In genomic region chr6:90139272-90139817, GRCh38 we compare ENCODE assay signal across 23 cellular contexts.
DNase-seq lines count a peak whose midpoint lies in the region; ATAC-seq and TF ChIP-seq lines count a peak whose summit lies in the region.
"Had no signal": no experiment of that assay in that cellular context is flagged by ENCODE, and none has a peak within 500 bp of the region (broad histone marks: within the 10 kb centered on the region; RNA-seq: fewer than 3 reads in every experiment).

No MANE protein-coding gene starts in this region.

- CTCF ChIA-PET in activated B cell treated with CpG ODN at 0.5 μM for 24 hours (lab: Charles Lee): interaction anchor here (1.2 kb wide), 1 partner anchor 340 kb away, joined by 4 read pairs; no protein-coding TSS in a partner anchor
- CTCF ChIA-PET in A673 (lab: Charles Lee): no interaction called here

- peaks cover 5% of the 10 kb centered on the region for H3K4me1 ChIP-seq in A673 (ENCODE audit: insufficient read depth, low read length, poor library complexity, severe bottlenecking)
- H3K4me1 ChIP-seq: breast epithelium had no signal

- H3K36me3 Mint-ChIP-seq in activated B cell treated with CpG ODN at 0.5 μM for 24 hours (ENCODE audit: low read depth): peaks cover 34% of the 10 kb centered on the region
- H3K36me3 Mint-ChIP-seq in stimulated activated memory B cell treated with anti-CD40 and anti-IgM and Interleukin-4, amounts not matched to agents 10 μg/mL and 1 μg/mL and 100 μg/mL, for 72 hours: no peaks in the 10 kb centered on the region

- no peak overlapping the region for H3K4me3 ChIP-seq in A673 (ENCODE audit: low read depth, low read length, poor library complexity, severe bottlenecking)
- H3K4me3 ChIP-seq: breast epithelium, heart left ventricle had no signal

- H3K27ac Mint-ChIP-seq in activated B cell treated with CpG ODN at 0.5 μM for 24 hours: peak overlapping the region; percentile 73
- H3K27ac Mint-ChIP-seq in stimulated activated memory B cell treated with anti-CD40 and anti-IgM and Interleukin-4, amounts not matched to agents 10 μg/mL and 1 μg/mL and 100 μg/mL, for 72 hours: peak overlapping the region; percentile 40
- H3K27ac Mint-ChIP-seq: activated T-helper 2 cell treated with anti-CD3 and anti-CD28 coated beads, Interferon-gamma antibody, Interleukin-2, Interleukin-4, amounts not matched to agents 10 μg/mL and 5 μg/mL and 100 μg/mL, durations not matched to agents 14 hours and 24 hours and 36 hours had no signal

- H3K4me1 Mint-ChIP-seq in activated B cell treated with CpG ODN at 0.5 μM for 24 hours: peaks cover 78% of the 10 kb centered on the region
- peaks cover 45% of the 10 kb centered on the region for H3K4me1 Mint-ChIP-seq in stimulated activated memory B cell treated with anti-CD40 and anti-IgM and Interleukin-4, amounts not matched to agents 10 μg/mL and 1 μg/mL and 100 μg/mL, for 72 hours

- no peaks in the 10 kb centered on the region for H3K27me3 Mint-ChIP-seq in activated B cell treated with CpG ODN at 0.5 μM for 24 hours
- H3K27me3 Mint-ChIP-seq in stimulated activated memory B cell treated with anti-CD40 and anti-IgM and Interleukin-4, amounts not matched to agents 10 μg/mL and 1 μg/mL and 100 μg/mL, for 72 hours: no peaks in the 10 kb centered on the region

- no peaks in the 10 kb centered on the region for H3K9me3 ChIP-seq in A673 (ENCODE audit: low read depth, low read length, poor library complexity, severe bottlenecking)
- H3K9me3 ChIP-seq: breast epithelium, heart left ventricle had no signal

- BruUV-seq in A673 (replicated peaks; lab: Mats Ljungman, UMichigan): no TSS peak

- H3K36me3 ChIP-seq in A673 (ENCODE audit: insufficient read depth, low read length, poor library complexity, severe bottlenecking): no peaks in the 10 kb centered on the region
- H3K36me3 ChIP-seq: breast epithelium, heart left ventricle had no signal

- intact Hi-C loops in activated B cell treated with CpG ODN at 0.5 μM for 24 hours (cut with micrococcal nuclease) (loop anchor here (1.0 kb wide), 1 partner anchor 8 kb away; no protein-coding TSS in a partner anchor), A673 (cut with micrococcal nuclease; ENCODE audit: unreplicated experiment) (no loop called here)

- no peak overlapping the region for H3K27ac ChIP-seq in A673 (ENCODE audit: low read depth, low read length, poor library complexity, severe bottlenecking)
- H3K27ac ChIP-seq: breast epithelium, heart left ventricle had no signal

- TF ChIP-seq CTCF in activated B cell treated with CpG ODN at 0.5 μM for 24 hours (IDR thresholded peaks at IDR 0.05) (no peak), A673 (conservative IDR thresholded peaks at IDR 0.05; ENCODE audit: low read depth, low read length) (no peak)

- peaks cover 4% of the 10 kb centered on the region for H3K27me3 ChIP-seq in A673 (replicated peaks; ENCODE audit: insufficient read depth, low read depth, low read length, poor library complexity)
- H3K27me3 ChIP-seq: breast epithelium, heart left ventricle had no signal

- no peaks in the 10 kb centered on the region for H3K9me3 Mint-ChIP-seq in activated B cell treated with CpG ODN at 0.5 μM for 24 hours
- H3K9me3 Mint-ChIP-seq in stimulated activated memory B cell treated with anti-CD40 and anti-IgM and Interleukin-4, amounts not matched to agents 10 μg/mL and 1 μg/mL and 100 μg/mL, for 72 hours: no peaks in the 10 kb centered on the region

- DNase-seq in DMS79 treated with DMSO at 0.1 percent for 48 hours (lab: John Stamatoyannopoulos, UW) (peak; percentile 40), DMS79 (lab: John Stamatoyannopoulos, UW) (no peak), activated B cell treated with CpG ODN at 0.5 μM for 24 hours (no peak), A673 (ENCODE audit: low spot score) (no peak)
- DNase-seq in stimulated activated CD4-positive, alpha-beta T cell treated with anti-CD3 and anti-CD28 coated beads, Interleukin-1b, Interleukin-23, amount 100 ng/mL, for 48 hours: peak; percentile 20
- no peak for DNase-seq in stimulated activated CD4-positive, alpha-beta T cell treated with anti-CD3 and anti-CD28 coated beads, Interleukin-4, amount 100 ng/mL, for 4 hours
- DNase-seq: 8988T; activated CD4-positive, alpha-beta T cell treated with anti-CD3 and anti-CD28 coated beads for 4 hours; AML-193; amniotic stem cell; effector memory CD4-positive, alpha-beta T cell; foreskin fibroblast; heart left ventricle; Karpas-422; NCI-H1694; NCI-H2227 treated with DMSO at 0.1 percent for 48 hours; small intestine; stimulated activated CD4-positive, alpha-beta T cell treated with anti-CD3 and anti-CD28 coated beads, Interleukin-2, amount 100 ng/mL, for 24 hours had no signal

- ATAC-seq in activated B cell treated with CpG ODN at 0.5 μM for 24 hours (ENCODE audit: low read depth) (peak; percentile 60), GM19455 (IDR thresholded peaks at IDR 0.05; ENCODE audit: unreplicated experiment) (no peak)
- ATAC-seq in stimulated activated memory B cell treated with anti-CD40 and anti-IgM and Interleukin-4, amounts not matched to agents 10 μg/mL and 1 μg/mL and 100 μg/mL, for 72 hours: no peak
- ATAC-seq: heart left ventricle, Panc1 had no signal

- POLR2A ChIA-PET in activated B cell treated with CpG ODN at 0.5 μM for 24 hours (lab: Charles Lee): interaction anchor here (0.8 kb wide), 1 partner anchor 66 kb away, joined by 3 read pairs; no protein-coding TSS in a partner anchor
- POLR2A ChIA-PET in A673 (lab: Charles Lee; ENCODE audit: low non-redundant PET): no interaction called here

- H3K4me3 Mint-ChIP-seq in activated B cell treated with CpG ODN at 0.5 μM for 24 hours: no peak overlapping the region
- H3K4me3 Mint-ChIP-seq in stimulated activated memory B cell treated with anti-CD40 and anti-IgM and Interleukin-4, amounts not matched to agents 10 μg/mL and 1 μg/mL and 100 μg/mL, for 72 hours: no peak overlapping the region

Comparison
In these comparisons a context has a peak if more than half of its experiments do, and no peak if none do; other contexts are left out.
1. DNase-seq: peak in DMS79 treated with DMSO at 0.1 percent for 48 hours (single experiment) and stimulated activated CD4-positive, alpha-beta T cell treated with anti-CD3 and anti-CD28 coated beads, Interleukin-1b, Interleukin-23, amount 100 ng/mL, for 48 hours (single experiment); none in DMS79 (single experiment), stimulated activated CD4-positive, alpha-beta T cell treated with anti-CD3 and anti-CD28 coated beads, Interleukin-4, amount 100 ng/mL, for 4 hours (0 of 2), activated B cell treated with CpG ODN at 0.5 μM for 24 hours (single experiment) and A673 (single experiment).